Comparison of ENCODE assay signal across 23 cellular contexts in the genomic region with DNA sequence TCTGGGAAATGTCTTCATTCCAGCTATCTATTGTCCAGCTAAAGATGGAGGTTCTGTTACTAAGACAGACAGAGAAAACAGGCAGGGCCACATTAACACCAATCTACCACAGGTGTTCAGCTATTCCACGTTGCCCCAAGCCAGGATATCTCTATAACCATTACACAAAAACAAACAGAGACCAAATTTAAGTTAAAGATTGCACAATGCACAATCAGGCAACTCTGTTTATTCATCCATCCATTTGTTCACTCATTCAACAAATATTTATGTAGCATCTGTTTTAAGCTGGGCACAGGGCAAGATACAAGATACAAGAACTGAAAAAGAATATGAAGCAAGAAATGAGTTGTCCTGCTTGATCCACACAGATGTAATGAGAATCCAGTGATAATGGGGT.
"Had no signal": no experiment of that assay in that cellular context is flagged by ENCODE, and none has a peak within 500 bp of the region (broad histone marks: within the 10 kb centered on the region; RNA-seq: fewer than 3 reads in every experiment).

No MANE protein-coding gene starts in this region.

- H3K4me1 ChIP-seq: ascending aorta, esophagus squamous epithelium, gastrocnemius medialis, left ventricle myocardium inferior, right atrium auricular region, stomach, vagina had no signal

- H3K4me1 Mint-ChIP-seq: activated CD4-positive, alpha-beta T cell treated with anti-CD3 and anti-CD28 coated beads, Interleukin-2, amount 10 ng/mL, durations not matched to agents 24 days and 14 days; activated naive CD4-positive, alpha-beta T cell treated with anti-CD3 and anti-CD28 coated beads, Interleukin-2, amount 10 ng/mL, durations not matched to agents 7 days and 5 days; activated naive CD8-positive, alpha-beta T cell treated with anti-CD3 and anti-CD28 coated beads, Interleukin-2, amount 50 U/mL, for 24 hours; naive thymus-derived CD4-positive, alpha-beta T cell had no signal

- H3K27me3 ChIP-seq: ascending aorta, gastrocnemius medialis, neural progenitor cell, right atrium auricular region, stomach, vagina had no signal

- H3K36me3 ChIP-seq: ascending aorta, esophagus squamous epithelium, gastrocnemius medialis, left ventricle myocardium inferior, neural progenitor cell, right atrium auricular region, stomach, vagina had no signal

- H3K4me3 ChIP-seq: ascending aorta, esophagus squamous epithelium, gastrocnemius medialis, left ventricle myocardium inferior, neural progenitor cell, right atrium auricular region, skin epidermis, stomach, vagina had no signal

- H2AFZ ChIP-seq: neural progenitor cell had no signal

- H3K27me3 Mint-ChIP-seq: activated CD4-positive, alpha-beta T cell treated with anti-CD3 and anti-CD28 coated beads, Interleukin-2, amount 10 ng/mL, durations not matched to agents 24 days and 14 days; activated naive CD4-positive, alpha-beta T cell treated with anti-CD3 and anti-CD28 coated beads, Interleukin-2, amount 10 ng/mL, durations not matched to agents 7 days and 5 days; activated naive CD8-positive, alpha-beta T cell treated with anti-CD3 and anti-CD28 coated beads, Interleukin-2, amount 50 U/mL, for 24 hours; progenitor cell of endocrine pancreas had no signal

- H3K9me3 ChIP-seq: ascending aorta, esophagus squamous epithelium, gastrocnemius medialis, right atrium auricular region, stomach, vagina had no signal

- H3K4me2 ChIP-seq: neural progenitor cell had no signal

- H3K9ac ChIP-seq: neural progenitor cell had no signal

- H3K27ac Mint-ChIP-seq: activated CD4-positive, alpha-beta T cell treated with anti-CD3 and anti-CD28 coated beads, Interleukin-2, amount 10 ng/mL, durations not matched to agents 24 days and 14 days; activated CD8-positive, alpha-beta T cell treated with anti-CD3 and anti-CD28 coated beads for 36 hours; activated naive CD4-positive, alpha-beta T cell treated with anti-CD3 and anti-CD28 coated beads, Interleukin-2, amount 10 ng/mL, durations not matched to agents 7 days and 5 days; activated naive CD8-positive, alpha-beta T cell treated with anti-CD3 and anti-CD28 coated beads, Interleukin-2, amount 50 U/mL, for 24 hours; activated T-cell treated with anti-CD3 and anti-CD28 coated beads, Interleukin-2, amount 50 U/mL, for 24 hours; activated T-helper 2 cell treated with anti-CD3 and anti-CD28 coated beads, Interferon-gamma antibody, Interleukin-2, Interleukin-4, amounts not matched to agents 10 μg/mL and 5 μg/mL and 100 μg/mL, durations not matched to agents 14 hours and 24 hours and 36 hours; naive thymus-derived CD4-positive, alpha-beta T cell; neural progenitor cell; progenitor cell of endocrine pancreas; T-helper 1 cell treated with Interleukin-12 subunit alpha and Interleukin-12 subunit beta and Interleukin-4 antibody, amounts not matched to agents 30 μg/mL and 1 μg/mL, for 36 hours had no signal

- ATAC-seq: activated CD8-positive, alpha-beta T cell treated with anti-CD3 and anti-CD28 coated beads for 36 hours; activated naive CD8-positive, alpha-beta T cell treated with anti-CD3 and anti-CD28 coated beads, Interleukin-2, amount 50 U/mL, for 24 hours; gastrocnemius medialis; naive thymus-derived CD4-positive, alpha-beta T cell had no signal

- H3K27ac ChIP-seq: ascending aorta, esophagus squamous epithelium, gastrocnemius medialis, left ventricle myocardium inferior, neural progenitor cell, right atrium auricular region, skin epidermis, stomach, vagina had no signal

- H3K9me3 Mint-ChIP-seq: neural progenitor cell had no signal

- H3K36me3 Mint-ChIP-seq: activated naive CD4-positive, alpha-beta T cell treated with anti-CD3 and anti-CD28 coated beads, Interleukin-2, amount 10 ng/mL, durations not matched to agents 7 days and 5 days; neural progenitor cell had no signal

- DNase-seq: activated CD4-positive, alpha-beta T cell treated with anti-CD3 and anti-CD28 coated beads, Interleukin-2, amount 10 ng/mL, durations not matched to agents 24 days and 14 days; activated CD8-positive, alpha-beta T cell treated with anti-CD3 and anti-CD28 coated beads for 36 hours; activated naive CD4-positive, alpha-beta T cell treated with anti-CD3 and anti-CD28 coated beads, Interleukin-2, amount 10 ng/mL, durations not matched to agents 7 days and 5 days; activated naive CD8-positive, alpha-beta T cell treated with anti-CD3 and anti-CD28 coated beads, Interleukin-2, amount 50 U/mL, for 24 hours; activated T-cell treated with anti-CD3 and anti-CD28 coated beads, Interleukin-2, amount 50 U/mL, for 24 hours; cerebellar nuclear complex; effector CD4-positive, alpha-beta T cell; esophagus squamous epithelium; gastrocnemius medialis; head of caudate nucleus; left ventricle myocardium inferior; naive thymus-derived CD4-positive, alpha-beta T cell; stimulated activated CD4-positive, alpha-beta T cell treated with anti-CD3 and anti-CD28 coated beads, Interleukin-15, amount 100 ng/mL, for 24 hours; stimulated activated CD4-positive, alpha-beta T cell treated with anti-CD3 and anti-CD28 coated beads, Interleukin-2, amount 100 ng/mL, for 48 hours; stomach had no signal

- H3K4me3 Mint-ChIP-seq: activated CD4-positive, alpha-beta T cell treated with anti-CD3 and anti-CD28 coated beads, Interleukin-2, amount 10 ng/mL, durations not matched to agents 24 days and 14 days; activated CD8-positive, alpha-beta T cell treated with anti-CD3 and anti-CD28 coated beads for 36 hours; activated naive CD4-positive, alpha-beta T cell treated with anti-CD3 and anti-CD28 coated beads, Interleukin-2, amount 10 ng/mL, durations not matched to agents 7 days and 5 days; activated naive CD8-positive, alpha-beta T cell treated with anti-CD3 and anti-CD28 coated beads, Interleukin-2, amount 50 U/mL, for 24 hours; activated T-cell treated with anti-CD3 and anti-CD28 coated beads, Interleukin-2, amount 50 U/mL, for 24 hours; naive thymus-derived CD4-positive, alpha-beta T cell; neural progenitor cell; T-helper 1 cell treated with Interleukin-12 subunit alpha and Interleukin-12 subunit beta and Interleukin-4 antibody, amounts not matched to agents 30 μg/mL and 1 μg/mL, for 36 hours had no signal
